In genomic region chr3:112979244-112979832, GRCh38 we compare ENCODE assay signal across 8 cellular contexts. TPM values are rescaled to one million over a fixed set of nuclear protein-coding genes. Genes with fewer than 3 reads are reported as not detected.
DNase-seq lines count a peak whose midpoint lies in the region; ATAC-seq and TF ChIP-seq lines count a peak whose summit lies in the region.

No MANE protein-coding gene starts in this region.

- H3K27me3 Mint-ChIP-seq in natural killer cell treated with Interleukin-12 subunit alpha and Interleukin-12 subunit beta and Interleukin-15 and Interleukin-18, amount 100 ng/mL, for 72 hours = no peaks in the 10 kb centered on the region

- ATAC-seq in natural killer cell treated with Interleukin-12 subunit alpha and Interleukin-12 subunit beta and Interleukin-15 and Interleukin-18, amount 100 ng/mL, for 72 hours = no peak
- ATAC-seq in GM18498 (IDR thresholded peaks at IDR 0.05; ENCODE audit: unreplicated experiment) (no peak), HG03175 (IDR thresholded peaks at IDR 0.05; ENCODE audit: unreplicated experiment) (no peak), GM18909 (IDR thresholded peaks at IDR 0.05; ENCODE audit: poor library complexity, unreplicated experiment) (no peak)

- intact Hi-C loops in A673 (cut with micrococcal nuclease; ENCODE audit: unreplicated experiment) = loop anchor here (1.0 to 2.0 kb wide), 3 partner anchors 245 to 397 kb away; no protein-coding TSS in a partner anchor

- DNase-seq in A673 (ENCODE audit: low spot score) (peak; percentile 46), GM10266 (ENCODE audit: extremely low spot score) (no peak), NCI-H526 treated with DMSO at 0.1 percent for 48 hours (lab: John Stamatoyannopoulos, UW) (peak; percentile 48), dermis blood vessel endothelial cell (peak; percentile 59)
- no peak for DNase-seq in natural killer cell treated with Interleukin-12 subunit alpha and Interleukin-12 subunit beta and Interleukin-15 and Interleukin-18, amount 100 ng/mL, for 72 hours (ENCODE audit: low spot score)

- peak overlapping the region; percentile 0 for H3K4me3 Mint-ChIP-seq in natural killer cell treated with Interleukin-12 subunit alpha and Interleukin-12 subunit beta and Interleukin-15 and Interleukin-18, amount 100 ng/mL, for 72 hours

- POLR2A ChIA-PET in A673 (lab: Charles Lee; ENCODE audit: low non-redundant PET) = no interaction called here

- no TSS peak for BruUV-seq in A673 (replicated peaks; lab: Mats Ljungman, UMichigan)

- no peaks in the 10 kb centered on the region for H3K36me3 ChIP-seq in A673 (ENCODE audit: insufficient read depth, low read length, poor library complexity, severe bottlenecking)

- no peak overlapping the region for H3K27ac ChIP-seq in A673 (ENCODE audit: low read depth, low read length, poor library complexity, severe bottlenecking)

- no peak overlapping the region for H3K4me3 ChIP-seq in A673 (ENCODE audit: low read depth, low read length, poor library complexity, severe bottlenecking)

- H3K4me1 ChIP-seq in A673 (ENCODE audit: insufficient read depth, low read length, poor library complexity, severe bottlenecking) = no peaks in the 10 kb centered on the region

- no peaks in the 10 kb centered on the region for H3K36me3 Mint-ChIP-seq in natural killer cell treated with Interleukin-12 subunit alpha and Interleukin-12 subunit beta and Interleukin-15 and Interleukin-18, amount 100 ng/mL, for 72 hours

- peaks cover 12 to 39% of the 10 kb centered on the region in 2 donors for H3K4me1 Mint-ChIP-seq in natural killer cell treated with Interleukin-12 subunit alpha and Interleukin-12 subunit beta and Interleukin-15 and Interleukin-18, amount 100 ng/mL, for 72 hours (ENCODE audit: low read depth in 2 of 2)

- TF ChIP-seq CTCF in A673 (conservative IDR thresholded peaks at IDR 0.05; ENCODE audit: low read depth, low read length) (peak; percentile 72), GM10266 (IDR thresholded peaks at IDR 0.05; ENCODE audit: control insufficient read depth, insufficient read depth, low read depth, missing control alignments) (peak; percentile 42)

- H3K9me3 Mint-ChIP-seq in natural killer cell treated with Interleukin-12 subunit alpha and Interleukin-12 subunit beta and Interleukin-15 and Interleukin-18, amount 100 ng/mL, for 72 hours = no peaks in the 10 kb centered on the region

- CTCF ChIA-PET in A673 (lab: Charles Lee) = interaction anchor here (1.6 kb wide), 1 partner anchor 245 kb away, joined by 12 read pairs; no protein-coding TSS in a partner anchor

- no peaks in the 10 kb centered on the region for H3K9me3 ChIP-seq in A673 (ENCODE audit: low read depth, low read length, poor library complexity, severe bottlenecking)

- H3K27me3 ChIP-seq in A673 (replicated peaks; ENCODE audit: insufficient read depth, low read depth, low read length, poor library complexity) = no peaks in the 10 kb centered on the region

- H3K27ac Mint-ChIP-seq in natural killer cell treated with Interleukin-12 subunit alpha and Interleukin-12 subunit beta and Interleukin-15 and Interleukin-18, amount 100 ng/mL, for 72 hours = no peak overlapping the region

RNA-seq across cellular contexts. Expression of gene CD200R1, which starts 4.4 kb away (rescaled TPM):
- total RNA-seq in A673 (2021) (not detected in 2 replicates), dermis blood vessel endothelial cell (not detected in 2 replicates)
- total RNA-seq in natural killer cell treated with Interleukin-12 subunit alpha and Interleukin-12 subunit beta and Interleukin-15 and Interleukin-18, amount 100 ng/mL, for 72 hours = 1 to 10 TPM; 3.7 to 8.3 TPM

RNA-seq across cellular contexts. Expression of gene GTPBP8, which starts 11.4 kb away (rescaled TPM):
- total RNA-seq in A673 (2021) (18.3 and 21.5 TPM in 2 replicates), dermis blood vessel endothelial cell (48.6 and 49.0 TPM in 2 replicates)
- 10 to 100 TPM; 41.5 to 43.2 TPM for total RNA-seq in natural killer cell treated with Interleukin-12 subunit alpha and Interleukin-12 subunit beta and Interleukin-15 and Interleukin-18, amount 100 ng/mL, for 72 hours

Comparison
In these comparisons a context has a peak if more than half of its experiments do, and no peak if none do; other contexts are left out.
1. DNase-seq: peak in A673 (single experiment), NCI-H526 treated with DMSO at 0.1 percent for 48 hours (single experiment) and dermis blood vessel endothelial cell (single experiment); none in GM10266 (single experiment) and natural killer cell treated with Interleukin-12 subunit alpha and Interleukin-12 subunit beta and Interleukin-15 and Interleukin-18, amount 100 ng/mL, for 72 hours (single experiment).